In genomic region chr17:2711608-2712299, GRCh38 we compare ENCODE assay signal across 1 cellular context.
TF ChIP-seq lines count a peak whose summit lies in the region.

A gene with protein sequence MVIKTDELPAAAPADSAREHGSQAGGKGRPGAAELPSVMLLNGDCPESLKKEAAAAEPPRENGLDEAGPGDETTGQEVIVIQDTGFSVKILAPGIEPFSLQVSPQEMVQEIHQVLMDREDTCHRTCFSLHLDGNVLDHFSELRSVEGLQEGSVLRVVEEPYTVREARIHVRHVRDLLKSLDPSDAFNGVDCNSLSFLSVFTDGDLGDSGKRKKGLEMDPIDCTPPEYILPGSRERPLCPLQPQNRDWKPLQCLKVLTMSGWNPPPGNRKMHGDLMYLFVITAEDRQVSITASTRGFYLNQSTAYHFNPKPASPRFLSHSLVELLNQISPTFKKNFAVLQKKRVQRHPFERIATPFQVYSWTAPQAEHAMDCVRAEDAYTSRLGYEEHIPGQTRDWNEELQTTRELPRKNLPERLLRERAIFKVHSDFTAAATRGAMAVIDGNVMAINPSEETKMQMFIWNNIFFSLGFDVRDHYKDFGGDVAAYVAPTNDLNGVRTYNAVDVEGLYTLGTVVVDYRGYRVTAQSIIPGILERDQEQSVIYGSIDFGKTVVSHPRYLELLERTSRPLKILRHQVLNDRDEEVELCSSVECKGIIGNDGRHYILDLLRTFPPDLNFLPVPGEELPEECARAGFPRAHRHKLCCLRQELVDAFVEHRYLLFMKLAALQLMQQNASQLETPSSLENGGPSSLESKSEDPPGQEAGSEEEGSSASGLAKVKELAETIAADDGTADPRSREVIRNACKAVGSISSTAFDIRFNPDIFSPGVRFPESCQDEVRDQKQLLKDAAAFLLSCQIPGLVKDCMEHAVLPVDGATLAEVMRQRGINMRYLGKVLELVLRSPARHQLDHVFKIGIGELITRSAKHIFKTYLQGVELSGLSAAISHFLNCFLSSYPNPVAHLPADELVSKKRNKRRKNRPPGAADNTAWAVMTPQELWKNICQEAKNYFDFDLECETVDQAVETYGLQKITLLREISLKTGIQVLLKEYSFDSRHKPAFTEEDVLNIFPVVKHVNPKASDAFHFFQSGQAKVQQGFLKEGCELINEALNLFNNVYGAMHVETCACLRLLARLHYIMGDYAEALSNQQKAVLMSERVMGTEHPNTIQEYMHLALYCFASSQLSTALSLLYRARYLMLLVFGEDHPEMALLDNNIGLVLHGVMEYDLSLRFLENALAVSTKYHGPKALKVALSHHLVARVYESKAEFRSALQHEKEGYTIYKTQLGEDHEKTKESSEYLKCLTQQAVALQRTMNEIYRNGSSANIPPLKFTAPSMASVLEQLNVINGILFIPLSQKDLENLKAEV (N-terminal part only) (minus strand): TSS chr17:2711764. CDS start chr17:2711661, 103 bp downstream.

TF ChIP-seq in HepG2, 621 proteins besides CTCF, POLR2A, EP300 and RAD21 (continued from another document and continues in another):
- TF ChIP-seq, protein P1, sequence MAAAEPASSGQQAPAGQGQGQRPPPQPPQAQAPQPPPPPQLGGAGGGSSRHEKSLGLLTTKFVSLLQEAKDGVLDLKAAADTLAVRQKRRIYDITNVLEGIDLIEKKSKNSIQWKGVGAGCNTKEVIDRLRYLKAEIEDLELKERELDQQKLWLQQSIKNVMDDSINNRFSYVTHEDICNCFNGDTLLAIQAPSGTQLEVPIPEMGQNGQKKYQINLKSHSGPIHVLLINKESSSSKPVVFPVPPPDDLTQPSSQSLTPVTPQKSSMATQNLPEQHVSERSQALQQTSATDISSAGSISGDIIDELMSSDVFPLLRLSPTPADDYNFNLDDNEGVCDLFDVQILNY (CRISPR knock-in tag; conservative IDR thresholded peaks at IDR 0.05): peak; percentile 53; the same call in 1 of the 2 replicates
- no peak for TF ChIP-seq RFX3 (CRISPR knock-in tag; IDR thresholded peaks at IDR 0.05)
- no peak for TF ChIP-seq ZNF570 (CRISPR knock-in tag; IDR thresholded peaks at IDR 0.05; ENCODE audit: borderline replicate concordance)
- TF ChIP-seq GZF1 (CRISPR knock-in tag; IDR thresholded peaks at IDR 0.05): no peak
- no peak for TF ChIP-seq SMARCE1 (IDR thresholded peaks at IDR 0.05; ENCODE audit: borderline replicate concordance)
- TF ChIP-seq ZNF780A (CRISPR knock-in tag; IDR thresholded peaks at IDR 0.05): no peak
- TF ChIP-seq SUZ12 (IDR thresholded peaks at IDR 0.05; ENCODE audit: low read depth, low read length): no peak
- no peak for TF ChIP-seq NFE2L2 (IDR thresholded peaks at IDR 0.05; ENCODE audit: low read length)
- no peak for TF ChIP-seq ZBTB44 (CRISPR knock-in tag; IDR thresholded peaks at IDR 0.05)
- no peak for TF ChIP-seq ZNF883 (CRISPR knock-in tag; IDR thresholded peaks at IDR 0.05; ENCODE audit: not compliant biosample characterization)
- TF ChIP-seq CAMTA2 (CRISPR knock-in tag; IDR thresholded peaks at IDR 0.05; ENCODE audit: borderline replicate concordance): no peak; the same call in 1 of the 2 replicates
- no peak for TF ChIP-seq CBX5 (CRISPR knock-in tag; IDR thresholded peaks at IDR 0.05; ENCODE audit: borderline replicate concordance)
- TF ChIP-seq ZNF331 (CRISPR knock-in tag; IDR thresholded peaks at IDR 0.05): peak; percentile 62; the same call in 1 of the 2 replicates
- TF ChIP-seq, protein P2, sequence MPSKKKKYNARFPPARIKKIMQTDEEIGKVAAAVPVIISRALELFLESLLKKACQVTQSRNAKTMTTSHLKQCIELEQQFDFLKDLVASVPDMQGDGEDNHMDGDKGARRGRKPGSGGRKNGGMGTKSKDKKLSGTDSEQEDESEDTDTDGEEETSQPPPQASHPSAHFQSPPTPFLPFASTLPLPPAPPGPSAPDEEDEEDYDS (CRISPR knock-in tag; IDR thresholded peaks at IDR 0.05): peak; percentile 64; the same call in 1 of the 2 replicates
- TF ChIP-seq, protein P3, sequence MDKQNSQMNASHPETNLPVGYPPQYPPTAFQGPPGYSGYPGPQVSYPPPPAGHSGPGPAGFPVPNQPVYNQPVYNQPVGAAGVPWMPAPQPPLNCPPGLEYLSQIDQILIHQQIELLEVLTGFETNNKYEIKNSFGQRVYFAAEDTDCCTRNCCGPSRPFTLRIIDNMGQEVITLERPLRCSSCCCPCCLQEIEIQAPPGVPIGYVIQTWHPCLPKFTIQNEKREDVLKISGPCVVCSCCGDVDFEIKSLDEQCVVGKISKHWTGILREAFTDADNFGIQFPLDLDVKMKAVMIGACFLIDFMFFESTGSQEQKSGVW (CRISPR knock-in tag; IDR thresholded peaks at IDR 0.05; ENCODE audit: borderline replicate concordance): no peak
- no peak for TF ChIP-seq SOX6 (IDR thresholded peaks at IDR 0.05)
- TF ChIP-seq SOX6 (CRISPR knock-in tag; IDR thresholded peaks at IDR 0.05): no peak
- no peak for TF ChIP-seq ZNF33A (CRISPR knock-in tag; IDR thresholded peaks at IDR 0.05; ENCODE audit: borderline replicate concordance)
- peak; percentile 76 for TF ChIP-seq REPIN1 (CRISPR knock-in tag; IDR thresholded peaks at IDR 0.05; ENCODE audit: borderline replicate concordance, low read depth)
- no peak for TF ChIP-seq GATA4 (IDR thresholded peaks at IDR 0.05; ENCODE audit: borderline replicate concordance, low read depth)
- no peak for TF ChIP-seq FIP1L1 (IDR thresholded peaks at IDR 0.05; ENCODE audit: borderline replicate concordance, insufficient read depth, low read depth, low read length)
- TF ChIP-seq ZNF574 (CRISPR knock-in tag; IDR thresholded peaks at IDR 0.05): peak; percentile 86
- TF ChIP-seq KMT2B (CRISPR knock-in tag; IDR thresholded peaks at IDR 0.05): peak; percentile 66
- TF ChIP-seq ZNF674 (CRISPR knock-in tag; IDR thresholded peaks at IDR 0.05; ENCODE audit: low read depth): no peak
- TF ChIP-seq, protein P4, sequence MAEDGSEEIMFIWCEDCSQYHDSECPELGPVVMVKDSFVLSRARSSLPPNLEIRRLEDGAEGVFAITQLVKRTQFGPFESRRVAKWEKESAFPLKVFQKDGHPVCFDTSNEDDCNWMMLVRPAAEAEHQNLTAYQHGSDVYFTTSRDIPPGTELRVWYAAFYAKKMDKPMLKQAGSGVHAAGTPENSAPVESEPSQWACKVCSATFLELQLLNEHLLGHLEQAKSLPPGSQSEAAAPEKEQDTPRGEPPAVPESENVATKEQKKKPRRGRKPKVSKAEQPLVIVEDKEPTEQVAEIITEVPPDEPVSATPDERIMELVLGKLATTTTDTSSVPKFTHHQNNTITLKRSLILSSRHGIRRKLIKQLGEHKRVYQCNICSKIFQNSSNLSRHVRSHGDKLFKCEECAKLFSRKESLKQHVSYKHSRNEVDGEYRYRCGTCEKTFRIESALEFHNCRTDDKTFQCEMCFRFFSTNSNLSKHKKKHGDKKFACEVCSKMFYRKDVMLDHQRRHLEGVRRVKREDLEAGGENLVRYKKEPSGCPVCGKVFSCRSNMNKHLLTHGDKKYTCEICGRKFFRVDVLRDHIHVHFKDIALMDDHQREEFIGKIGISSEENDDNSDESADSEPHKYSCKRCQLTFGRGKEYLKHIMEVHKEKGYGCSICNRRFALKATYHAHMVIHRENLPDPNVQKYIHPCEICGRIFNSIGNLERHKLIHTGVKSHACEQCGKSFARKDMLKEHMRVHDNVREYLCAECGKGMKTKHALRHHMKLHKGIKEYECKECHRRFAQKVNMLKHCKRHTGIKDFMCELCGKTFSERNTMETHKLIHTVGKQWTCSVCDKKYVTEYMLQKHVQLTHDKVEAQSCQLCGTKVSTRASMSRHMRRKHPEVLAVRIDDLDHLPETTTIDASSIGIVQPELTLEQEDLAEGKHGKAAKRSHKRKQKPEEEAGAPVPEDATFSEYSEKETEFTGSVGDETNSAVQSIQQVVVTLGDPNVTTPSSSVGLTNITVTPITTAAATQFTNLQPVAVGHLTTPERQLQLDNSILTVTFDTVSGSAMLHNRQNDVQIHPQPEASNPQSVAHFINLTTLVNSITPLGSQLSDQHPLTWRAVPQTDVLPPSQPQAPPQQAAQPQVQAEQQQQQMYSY (CRISPR knock-in tag; IDR thresholded peaks at IDR 0.05): no peak
- TF ChIP-seq ZNF10 (CRISPR knock-in tag; IDR thresholded peaks at IDR 0.05; ENCODE audit: borderline replicate concordance, low read depth): no peak
- peak; percentile 64 for TF ChIP-seq ZHX2 (IDR thresholded peaks at IDR 0.05; ENCODE audit: low read depth)
- no peak for TF ChIP-seq ZHX2 (CRISPR knock-in tag; IDR thresholded peaks at IDR 0.05; ENCODE audit: borderline replicate concordance)
- TF ChIP-seq, protein P5, sequence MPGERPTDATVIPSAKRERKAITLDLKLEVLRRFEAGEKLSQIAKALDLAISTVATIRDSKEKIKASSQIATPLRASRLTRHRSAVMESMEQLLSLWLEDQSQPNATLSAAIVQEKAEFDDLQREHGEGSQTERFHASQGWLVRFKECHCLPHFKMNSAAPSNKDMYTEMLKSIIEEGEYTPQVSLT (CRISPR knock-in tag; IDR thresholded peaks at IDR 0.05; ENCODE audit: borderline replicate concordance, low read depth): no peak
- TF ChIP-seq GABPA (IDR thresholded peaks at IDR 0.05; ENCODE audit: low read depth, low read length): no peak
- TF ChIP-seq GABPA (CRISPR knock-in tag; IDR thresholded peaks at IDR 0.05; ENCODE audit: low read depth): no peak
- no peak for TF ChIP-seq ZNF543 (CRISPR knock-in tag; IDR thresholded peaks at IDR 0.05)
- peak; percentile 44; the same call in 1 of the 2 replicates for TF ChIP-seq SKIL (CRISPR knock-in tag; IDR thresholded peaks at IDR 0.05; ENCODE audit: borderline replicate concordance)
